In the genomic region with DNA sequence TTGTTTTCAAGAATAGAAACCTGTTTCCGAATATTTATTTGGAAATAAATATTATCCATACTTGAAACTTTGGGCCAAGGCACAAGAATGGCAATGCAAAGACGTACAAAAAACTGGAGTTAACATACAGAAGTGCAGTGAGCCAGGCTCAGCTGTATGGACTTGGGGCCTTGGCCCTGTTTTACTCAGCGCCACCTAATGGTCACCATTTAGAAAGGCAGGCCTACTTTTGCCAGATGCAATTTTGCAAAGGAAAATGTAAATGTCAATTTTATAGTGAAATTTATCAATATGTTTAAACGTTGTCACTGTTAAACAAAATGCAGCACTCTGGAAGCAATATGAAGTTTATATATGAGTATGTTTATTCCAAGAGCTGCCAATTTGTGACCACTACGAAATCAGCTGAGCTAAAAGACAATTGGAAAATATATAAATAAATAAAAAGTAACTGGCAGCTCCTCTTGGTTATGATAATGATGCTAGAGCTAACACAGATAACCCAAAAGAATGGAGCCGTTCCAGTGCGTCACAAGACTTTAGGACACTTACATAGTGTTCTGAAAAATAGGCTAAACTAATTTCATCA, we compare ENCODE assay signal across 3 cellular contexts.
TF ChIP-seq lines count a peak whose summit lies in the region.

No MANE protein-coding gene starts in this region.

TF ChIP-seq in A549, 52 proteins besides CTCF, POLR2A, EP300 and RAD21 (continued from another document):
- TF ChIP-seq FOSB (CRISPR knock-in tag; IDR thresholded peaks at IDR 0.05) (no peak), ELK1 (IDR thresholded peaks at IDR 0.05; ENCODE audit: low read depth, low read length) (no peak), KDM5A (IDR thresholded peaks at IDR 0.05) (no peak), SMC3 (IDR thresholded peaks at IDR 0.05) (no peak), RFX5 (IDR thresholded peaks at IDR 0.05) (no peak), HDAC2 (IDR thresholded peaks at IDR 0.05) (no peak)
- TF ChIP-seq, protein P1, sequence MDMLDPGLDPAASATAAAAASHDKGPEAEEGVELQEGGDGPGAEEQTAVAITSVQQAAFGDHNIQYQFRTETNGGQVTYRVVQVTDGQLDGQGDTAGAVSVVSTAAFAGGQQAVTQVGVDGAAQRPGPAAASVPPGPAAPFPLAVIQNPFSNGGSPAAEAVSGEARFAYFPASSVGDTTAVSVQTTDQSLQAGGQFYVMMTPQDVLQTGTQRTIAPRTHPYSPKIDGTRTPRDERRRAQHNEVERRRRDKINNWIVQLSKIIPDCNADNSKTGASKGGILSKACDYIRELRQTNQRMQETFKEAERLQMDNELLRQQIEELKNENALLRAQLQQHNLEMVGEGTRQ (IDR thresholded peaks at IDR 0.05): no peak
- TF ChIP-seq, protein P2, sequence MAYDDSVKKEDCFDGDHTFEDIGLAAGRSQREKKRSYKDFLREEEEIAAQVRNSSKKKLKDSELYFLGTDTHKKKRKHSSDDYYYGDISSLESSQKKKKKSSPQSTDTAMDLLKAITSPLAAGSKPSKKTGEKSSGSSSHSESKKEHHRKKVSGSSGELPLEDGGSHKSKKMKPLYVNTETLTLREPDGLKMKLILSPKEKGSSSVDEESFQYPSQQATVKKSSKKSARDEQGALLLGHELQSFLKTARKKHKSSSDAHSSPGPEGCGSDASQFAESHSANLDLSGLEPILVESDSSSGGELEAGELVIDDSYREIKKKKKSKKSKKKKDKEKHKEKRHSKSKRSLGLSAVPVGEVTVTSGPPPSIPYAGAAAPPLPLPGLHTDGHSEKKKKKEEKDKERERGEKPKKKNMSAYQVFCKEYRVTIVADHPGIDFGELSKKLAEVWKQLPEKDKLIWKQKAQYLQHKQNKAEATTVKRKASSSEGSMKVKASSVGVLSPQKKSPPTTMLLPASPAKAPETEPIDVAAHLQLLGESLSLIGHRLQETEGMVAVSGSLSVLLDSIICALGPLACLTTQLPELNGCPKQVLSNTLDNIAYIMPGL (CRISPR knock-in tag; IDR thresholded peaks at IDR 0.05; ENCODE audit: borderline replicate concordance): no peak
TF ChIP-seq in A549: peak in this region for 0.

TF ChIP-seq in HCT116, 20 proteins besides CTCF, POLR2A, EP300 and RAD21 (continued from another document):
- TF ChIP-seq TCF7L2 (IDR thresholded peaks at IDR 0.05; ENCODE audit: borderline replicate concordance, extremely low read depth, insufficient read depth, insufficient read length): no peak
- TF ChIP-seq EZH2phosphoT487 (IDR thresholded peaks at IDR 0.05; ENCODE audit: borderline replicate concordance): no peak
- no peak for TF ChIP-seq SRF (IDR thresholded peaks at IDR 0.05; ENCODE audit: low read depth)
- TF ChIP-seq JUND (IDR thresholded peaks at IDR 0.05): no peak
- no peak for TF ChIP-seq ZNF274 (IDR thresholded peaks at IDR 0.05; ENCODE audit: low read depth, low read length)
- TF ChIP-seq EGR1 (IDR thresholded peaks at IDR 0.05; ENCODE audit: low read depth): no peak
- TF ChIP-seq ZBTB33 (IDR thresholded peaks at IDR 0.05; ENCODE audit: extremely low read depth, insufficient replicate concordance, low read length): no peak
- no peak for TF ChIP-seq MAX (IDR thresholded peaks at IDR 0.05)
- TF ChIP-seq FOSL1 (IDR thresholded peaks at IDR 0.05; ENCODE audit: low read depth): no peak
- no peak for TF ChIP-seq EZH2 (IDR thresholded peaks at IDR 0.05)

TF ChIP-seq in HepG2, 621 proteins besides CTCF, POLR2A, EP300 and RAD21:
- TF ChIP-seq STAG1 (CRISPR knock-in tag; IDR thresholded peaks at IDR 0.05): peak; percentile 21; the same call in 1 of the 2 replicates
- TF ChIP-seq ZFX (CRISPR knock-in tag; IDR thresholded peaks at IDR 0.05; ENCODE audit: low read depth): 0 out of 2 replicates have a peak, but pooled peaks have one; percentile 38
- TF ChIP-seq, protein P3, sequence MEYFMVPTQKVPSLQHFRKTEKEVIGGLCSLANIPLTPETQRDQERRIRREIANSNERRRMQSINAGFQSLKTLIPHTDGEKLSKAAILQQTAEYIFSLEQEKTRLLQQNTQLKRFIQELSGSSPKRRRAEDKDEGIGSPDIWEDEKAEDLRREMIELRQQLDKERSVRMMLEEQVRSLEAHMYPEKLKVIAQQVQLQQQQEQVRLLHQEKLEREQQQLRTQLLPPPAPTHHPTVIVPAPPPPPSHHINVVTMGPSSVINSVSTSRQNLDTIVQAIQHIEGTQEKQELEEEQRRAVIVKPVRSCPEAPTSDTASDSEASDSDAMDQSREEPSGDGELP (IDR thresholded peaks at IDR 0.05; ENCODE audit: borderline replicate concordance, low read depth): peak; percentile 28; the same call in 1 of the 2 replicates
- no peak for TF ChIP-seq ETV6 (CRISPR knock-in tag; conservative IDR thresholded peaks at IDR 0.05)
